ENCODE assay signal across 15 cellular contexts in genomic region chr18:62372156-62372555, GRCh38. TPM values are rescaled to one million over a fixed set of nuclear protein-coding genes. Genes with fewer than 3 reads are reported as not detected.
DNase-seq lines count a peak whose midpoint lies in the region; ATAC-seq and TF ChIP-seq lines count a peak whose summit lies in the region.
"Had no signal": no experiment of that assay in that cellular context is flagged by ENCODE, and none has a peak within 500 bp of the region (broad histone marks: within the 10 kb centered on the region; RNA-seq: fewer than 3 reads in every experiment).

No MANE protein-coding gene starts in this region.

- ATAC-seq in GM19455 (IDR thresholded peaks at IDR 0.05; ENCODE audit: unreplicated experiment) (peak; percentile 48), HG03196 (IDR thresholded peaks at IDR 0.05; ENCODE audit: unreplicated experiment) (peak; percentile 44), right cardiac atrium (no peak)
- ATAC-seq: natural killer cell treated with Interleukin-12 subunit alpha and Interleukin-12 subunit beta and Interleukin-15 and Interleukin-18, amount 100 ng/mL, for 72 hours had no signal

- no peak overlapping the region for H3K9ac ChIP-seq in endodermal cell (ENCODE audit: extremely low read depth, low read length, poor library complexity, severe bottlenecking)

- peaks cover 23% of the 10 kb centered on the region for H3K36me3 ChIP-seq in endodermal cell (ENCODE audit: control insufficient read depth, insufficient read depth, low read length)
- no peaks in the 10 kb centered on the region for H3K36me3 ChIP-seq in OCI-LY7 (ENCODE audit: insufficient read depth, low read length)
- H3K36me3 ChIP-seq: tibial nerve had no signal

- DNase-seq in GM10248 (ENCODE audit: extremely low spot score) (peak; percentile 57), NCI-H446 (lab: John Stamatoyannopoulos, UW) (peak; percentile 61 to 67), endodermal cell (no peak), mucosa of gallbladder (ENCODE audit: low spot score) (no peak), OCI-LY7 (ENCODE audit: low spot score) (no peak), right cardiac atrium (no peak)
- DNase-seq: CD8-positive, alpha-beta memory T cell; effector CD8-positive, alpha-beta T cell; OCI-M1; stimulated activated CD4-positive, alpha-beta T cell treated with anti-CD3 and anti-CD28 coated beads, Interleukin-4, amount 100 ng/mL, for 24 hours had no signal

- no peaks in the 10 kb centered on the region for H4K20me1 ChIP-seq in OCI-LY7 (ENCODE audit: insufficient read depth, low read length)

- H3K27ac ChIP-seq in endodermal cell (ENCODE audit: low read depth, low read length) (no peak overlapping the region), OCI-LY7 (ENCODE audit: low read depth, low read length, poor library complexity, severe bottlenecking) (no peak overlapping the region), right cardiac atrium (ENCODE audit: low read length) (no peak overlapping the region)
- H3K27ac ChIP-seq: tibial nerve had no signal

- WGBS in endodermal cell (ENCODE audit: insufficient coverage in 1 of 2, insufficient read length in 1 of 2), 2 experiments, result 91% methylated on average over 4 of the region's 5 CpGs
- WGBS in right cardiac atrium, result 92% methylated on average over 5 of the region's 5 CpGs

- H3K4me2 ChIP-seq in OCI-LY7 (ENCODE audit: low read length), result no peak overlapping the region

- POLR2A ChIA-PET in GM10248 (lab: Yijun Ruan, JAX) (no interaction called here), OCI-LY7 (lab: Charles Lee) (no interaction called here)

- H3K9me2 ChIP-seq in OCI-LY7 (ENCODE audit: insufficient read depth, low read length), result no peaks in the 10 kb centered on the region

- peaks cover 4% of the 10 kb centered on the region for H3K4me1 Mint-ChIP-seq in endodermal cell
- H3K4me1 Mint-ChIP-seq: activated naive CD4-positive, alpha-beta T cell treated with anti-CD3 and anti-CD28 coated beads, Interleukin-2, amount 50 U/mL, for 24 hours; CD8-positive, alpha-beta memory T cell had no signal

- no peaks in the 10 kb centered on the region for H3K9me3 ChIP-seq in endodermal cell (ENCODE audit: control insufficient read depth, low read length)
- H3K9me3 ChIP-seq in OCI-LY7 (ENCODE audit: low read length), result no peaks in the 10 kb centered on the region
- no peaks in the 10 kb centered on the region for H3K9me3 ChIP-seq in right cardiac atrium (ENCODE audit: control insufficient read depth, low read length)
- H3K9me3 ChIP-seq: tibial nerve had no signal

- H3K79me2 ChIP-seq in OCI-LY7 (ENCODE audit: insufficient read depth, low read depth, low read length), result no peaks in the 10 kb centered on the region

- H3K27ac Mint-ChIP-seq in endodermal cell, result no peak overlapping the region

- no peaks in the 10 kb centered on the region for H3K9me3 Mint-ChIP-seq in endodermal cell
- H3K9me3 Mint-ChIP-seq: activated naive CD4-positive, alpha-beta T cell treated with anti-CD3 and anti-CD28 coated beads, Interleukin-2, amount 50 U/mL, for 24 hours; CD8-positive, alpha-beta memory T cell; natural killer cell treated with Interleukin-12 subunit alpha and Interleukin-12 subunit beta and Interleukin-15 and Interleukin-18, amount 100 ng/mL, for 72 hours had no signal

- H3K4me1 ChIP-seq in endodermal cell (ENCODE audit: control insufficient read depth, insufficient read depth, low read length), result peaks cover 2% of the 10 kb centered on the region
- H3K4me1 ChIP-seq in OCI-LY7 (ENCODE audit: insufficient read depth, low read length, poor library complexity, severe bottlenecking), result no peaks in the 10 kb centered on the region
- H3K4me1 ChIP-seq in right cardiac atrium (ENCODE audit: control insufficient read depth, insufficient read depth, low read length), result no peaks in the 10 kb centered on the region
- H3K4me1 ChIP-seq: tibial nerve had no signal

- peaks cover 17% of the 10 kb centered on the region for H3K36me3 Mint-ChIP-seq in endodermal cell (ENCODE audit: low read depth)
- H3K36me3 Mint-ChIP-seq: activated naive CD4-positive, alpha-beta T cell treated with anti-CD3 and anti-CD28 coated beads, Interleukin-2, amount 50 U/mL, for 24 hours; CD8-positive, alpha-beta memory T cell had no signal

- no peak overlapping the region for H3K4me3 Mint-ChIP-seq in endodermal cell
- H3K4me3 Mint-ChIP-seq: activated naive CD4-positive, alpha-beta T cell treated with anti-CD3 and anti-CD28 coated beads, Interleukin-2, amount 50 U/mL, for 24 hours; CD8-positive, alpha-beta memory T cell had no signal

- TF ChIP-seq CTCF in GM10248 (IDR thresholded peaks at IDR 0.05; ENCODE audit: control extremely low read depth, extremely low read depth, low read depth, missing control alignments) (no peak), endodermal cell (conservative IDR thresholded peaks at IDR 0.05) (no peak), OCI-LY7 (conservative IDR thresholded peaks at IDR 0.05; ENCODE audit: low read length) (no peak)

- CTCF ChIA-PET in GM10248 (lab: Yijun Ruan, JAX), result interaction anchor here (0.6 to 1.2 kb wide), 2 partner anchors 9 to 11 kb away, joined by 3 to 4 read pairs; no protein-coding TSS in a partner anchor
- CTCF ChIA-PET in OCI-LY7 (lab: Charles Lee; ENCODE audit: unreplicated experiment), result no interaction called here

- no TSS peak for BruUV-seq in OCI-LY7 (replicated peaks; lab: Mats Ljungman, UMichigan)

- H3K4me3 ChIP-seq in endodermal cell (ENCODE audit: low read length), result no peak overlapping the region
- H3K4me3 ChIP-seq in OCI-LY7 (ENCODE audit: low read depth, low read length, poor library complexity, severe bottlenecking), result no peak overlapping the region
- H3K4me3 ChIP-seq in right cardiac atrium (ENCODE audit: low read length), result no peak overlapping the region
- H3K4me3 ChIP-seq: tibial nerve had no signal

- H2AFZ ChIP-seq in OCI-LY7 (ENCODE audit: low read length), result no peak overlapping the region

- no peaks in the 10 kb centered on the region for H3K27me3 ChIP-seq in endodermal cell (ENCODE audit: control insufficient read depth, insufficient read depth, low read length, poor library complexity, severe bottlenecking)
- H3K27me3 ChIP-seq in right cardiac atrium (ENCODE audit: control insufficient read depth, insufficient read depth), result no peaks in the 10 kb centered on the region
- H3K27me3 ChIP-seq: tibial nerve had no signal

- intact Hi-C loops in OCI-LY7 (cut with micrococcal nuclease; ENCODE audit: unreplicated experiment) (no loop called here), right cardiac atrium (cut with DNase I) (no loop called here)

- H3K27me3 Mint-ChIP-seq in endodermal cell (ENCODE audit: insufficient read depth), result no peaks in the 10 kb centered on the region
- H3K27me3 Mint-ChIP-seq: activated naive CD4-positive, alpha-beta T cell treated with anti-CD3 and anti-CD28 coated beads, Interleukin-2, amount 50 U/mL, for 24 hours; natural killer cell treated with Interleukin-12 subunit alpha and Interleukin-12 subunit beta and Interleukin-15 and Interleukin-18, amount 100 ng/mL, for 72 hours had no signal

RNA-seq across cellular contexts. Expression of gene TNFRSF11A, which starts 47.0 kb away (rescaled TPM):
- total RNA-seq in endodermal cell (10 to 100 TPM; 13.7 to 35.6 TPM), mucosa of gallbladder (38.9 TPM), OCI-LY7 (2022) (not detected in 2 replicates), right cardiac atrium (1 to 10 TPM; 1.7 to 4.7 (median 3.4) TPM)
- 1.5 TPM for polyA plus RNA-seq in endodermal cell (2013, experiment 1 of 2)
- 1.7 TPM for polyA plus RNA-seq in endodermal cell (2013, experiment 2 of 2)
- total RNA-seq in OCI-LY7 (2014; rRNA removed; shearing (Covaris generic)), result not detected in 2 replicates
- 0.43 TPM for polyA plus RNA-seq in right cardiac atrium

Comparison
In these comparisons a context has a peak if more than half of its experiments do, and no peak if none do; other contexts are left out.
1. DNase-seq: peak in GM10248 (single experiment) and NCI-H446 (2 of 2); none in endodermal cell (single experiment), mucosa of gallbladder (single experiment), OCI-LY7 (single experiment) and right cardiac atrium (0 of 3).
2. ATAC-seq: peak in GM19455 (single experiment) and HG03196 (single experiment); none in right cardiac atrium (0 of 2).